ENCODE assay signal across 14 cellular contexts in genomic region chr13:23392313-23392712, GRCh38.
"Had no signal": no experiment of that assay in that cellular context is flagged by ENCODE, and none has a peak within 500 bp of the region (broad histone marks: within the 10 kb centered on the region; RNA-seq: fewer than 3 reads in every experiment).

No MANE protein-coding gene starts in this region.

- H3K27me3 ChIP-seq: esophagus muscularis mucosa, sigmoid colon, upper lobe of right lung had no signal

- H3K4me1 ChIP-seq: sigmoid colon, upper lobe of right lung had no signal

- H3K36me3 ChIP-seq: esophagus muscularis mucosa, sigmoid colon, thoracic aorta, upper lobe of right lung had no signal

- H3K4me3 ChIP-seq: esophagus muscularis mucosa, sigmoid colon, thoracic aorta, upper lobe of right lung had no signal

- H3K27ac ChIP-seq: esophagus muscularis mucosa, sigmoid colon, thoracic aorta, upper lobe of right lung had no signal

- H3K9me3 ChIP-seq: esophagus muscularis mucosa, sigmoid colon, thoracic aorta, upper lobe of right lung had no signal

- ATAC-seq: naive thymus-derived CD8-positive, alpha-beta T cell; upper lobe of right lung had no signal

- DNase-seq: activated CD4-positive, alpha-beta memory T cell treated with anti-CD3 and anti-CD28 coated beads for 36 hours; activated CD4-positive, alpha-beta T cell treated with anti-CD3 and anti-CD28 coated beads for 4 hours; activated naive CD4-positive, alpha-beta T cell treated with anti-CD3 and anti-CD28 coated beads, Interleukin-2, amount 50 U/mL, for 16 hours; activated T-cell treated with anti-CD3 and anti-CD28 coated beads for 4 hours; effector memory CD4-positive, alpha-beta T cell; immature natural killer cell; mesendoderm; naive thymus-derived CD8-positive, alpha-beta T cell; sigmoid colon; SW 1271; T-helper 2 cell; upper lobe of right lung had no signal
